ENCODE assay signal across 21 cellular contexts in the genomic region with DNA sequence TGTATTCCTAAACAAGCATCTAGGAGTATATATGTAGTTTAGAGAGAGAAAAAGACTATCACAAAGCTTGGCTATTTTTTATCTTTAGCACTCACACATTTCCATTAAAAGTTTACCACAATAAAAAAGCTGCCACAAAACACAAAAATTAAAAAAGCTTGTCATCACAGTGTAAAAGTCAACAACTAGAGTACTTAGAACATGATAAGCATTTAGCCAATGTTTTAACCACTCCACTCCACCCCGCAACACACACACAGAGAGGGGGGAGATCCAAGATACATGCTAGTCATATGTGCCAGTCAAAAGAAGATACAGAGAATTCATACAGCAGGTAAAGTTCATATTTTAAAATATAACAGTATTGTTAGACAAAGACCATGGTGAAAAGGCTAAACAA.
"Had no signal": no experiment of that assay in that cellular context is flagged by ENCODE, and none has a peak within 500 bp of the region (broad histone marks: within the 10 kb centered on the region; RNA-seq: fewer than 3 reads in every experiment).

No MANE protein-coding gene starts in this region.

- H3K4me3 ChIP-seq: colonic mucosa, heart left ventricle, mucosa of descending colon, spleen had no signal

- DNase-seq: activated B cell treated with CpG ODN at 0.5 μM for 24 hours; activated CD4-positive, alpha-beta memory T cell treated with anti-CD3 and anti-CD28 coated beads for 36 hours; activated CD4-positive, alpha-beta T cell treated with anti-CD3 and anti-CD28 coated beads for 4 hours; activated naive CD4-positive, alpha-beta T cell treated with anti-CD3 and anti-CD28 coated beads, Interleukin-2, amount 10 ng/mL, durations not matched to agents 7 days and 5 days; activated naive CD8-positive, alpha-beta T cell treated with anti-CD3 and anti-CD28 coated beads, Interleukin-2, amount 50 U/mL, for 24 hours; activated T-cell treated with anti-CD3 and anti-CD28 coated beads, Interleukin-2, amount 50 U/mL, for 4 hours; anterior cingulate cortex; central memory CD4-positive, alpha-beta T cell; colonic mucosa; heart left ventricle; left ventricle myocardium superior; mucosa of descending colon; naive B cell; posterior cingulate gyrus; retina; spleen; stimulated activated CD4-positive, alpha-beta T cell treated with anti-CD3 and anti-CD28 coated beads, Interleukin-4, amount 100 ng/mL, for 4 hours; stimulated activated naive B cell treated with anti-CD40 and anti-IgM and Interleukin-4, amounts not matched to agents 10 μg/mL and 1 μg/mL and 100 μg/mL, for 72 hours had no signal

- H3K27me3 ChIP-seq: colonic mucosa, heart left ventricle, spleen had no signal

- FAIRE-seq: endometrium, frontal cortex had no signal

- H3K27ac Mint-ChIP-seq: activated B cell treated with CpG ODN at 0.5 μM for 24 hours; activated CD4-positive, alpha-beta memory T cell treated with anti-CD3 and anti-CD28 coated beads for 36 hours; activated naive CD4-positive, alpha-beta T cell treated with anti-CD3 and anti-CD28 coated beads, Interleukin-2, amount 10 ng/mL, durations not matched to agents 7 days and 5 days; activated naive CD8-positive, alpha-beta T cell treated with anti-CD3 and anti-CD28 coated beads, Interleukin-2, amount 50 U/mL, for 24 hours; stimulated activated naive B cell treated with anti-CD40 and anti-IgM and Interleukin-4, amounts not matched to agents 10 μg/mL and 1 μg/mL and 100 μg/mL, for 72 hours had no signal

- H3K4me3 Mint-ChIP-seq: activated B cell treated with CpG ODN at 0.5 μM for 24 hours; activated CD4-positive, alpha-beta memory T cell treated with anti-CD3 and anti-CD28 coated beads for 36 hours; activated naive CD4-positive, alpha-beta T cell treated with anti-CD3 and anti-CD28 coated beads, Interleukin-2, amount 10 ng/mL, durations not matched to agents 7 days and 5 days; activated naive CD8-positive, alpha-beta T cell treated with anti-CD3 and anti-CD28 coated beads, Interleukin-2, amount 50 U/mL, for 24 hours; activated T-cell treated with anti-CD3 and anti-CD28 coated beads, Interleukin-2, amount 50 U/mL, for 4 hours; brain; stimulated activated naive B cell treated with anti-CD40 and anti-IgM and Interleukin-4, amounts not matched to agents 10 μg/mL and 1 μg/mL and 100 μg/mL, for 72 hours had no signal

- H3K36me3 ChIP-seq: colonic mucosa had no signal

- H3K9me3 ChIP-seq: colonic mucosa, heart left ventricle, mucosa of descending colon, spleen had no signal

- H3K4me1 ChIP-seq: colonic mucosa had no signal

- H3K27me3 Mint-ChIP-seq: activated B cell treated with CpG ODN at 0.5 μM for 24 hours; activated CD4-positive, alpha-beta memory T cell treated with anti-CD3 and anti-CD28 coated beads for 36 hours; activated naive CD4-positive, alpha-beta T cell treated with anti-CD3 and anti-CD28 coated beads, Interleukin-2, amount 10 ng/mL, durations not matched to agents 7 days and 5 days; activated naive CD8-positive, alpha-beta T cell treated with anti-CD3 and anti-CD28 coated beads, Interleukin-2, amount 50 U/mL, for 24 hours; brain; naive B cell; stimulated activated naive B cell treated with anti-CD40 and anti-IgM and Interleukin-4, amounts not matched to agents 10 μg/mL and 1 μg/mL and 100 μg/mL, for 72 hours had no signal

- ATAC-seq: activated naive CD8-positive, alpha-beta T cell treated with anti-CD3 and anti-CD28 coated beads, Interleukin-2, amount 50 U/mL, for 24 hours; activated T-cell treated with anti-CD3 and anti-CD28 coated beads, Interleukin-2, amount 50 U/mL, for 4 hours; heart left ventricle; left ventricle myocardium superior; mucosa of descending colon; stimulated activated naive B cell treated with anti-CD40 and anti-IgM and Interleukin-4, amounts not matched to agents 10 μg/mL and 1 μg/mL and 100 μg/mL, for 72 hours had no signal

- H3K9me3 Mint-ChIP-seq: activated B cell treated with CpG ODN at 0.5 μM for 24 hours; activated CD4-positive, alpha-beta memory T cell treated with anti-CD3 and anti-CD28 coated beads for 36 hours; activated naive CD4-positive, alpha-beta T cell treated with anti-CD3 and anti-CD28 coated beads, Interleukin-2, amount 10 ng/mL, durations not matched to agents 7 days and 5 days; activated naive CD8-positive, alpha-beta T cell treated with anti-CD3 and anti-CD28 coated beads, Interleukin-2, amount 50 U/mL, for 24 hours; activated T-cell treated with anti-CD3 and anti-CD28 coated beads, Interleukin-2, amount 50 U/mL, for 4 hours had no signal

- H3K27ac ChIP-seq: colonic mucosa, heart left ventricle, spleen had no signal
